ENCODE assay signal across 8 cellular contexts in the genomic region with DNA sequence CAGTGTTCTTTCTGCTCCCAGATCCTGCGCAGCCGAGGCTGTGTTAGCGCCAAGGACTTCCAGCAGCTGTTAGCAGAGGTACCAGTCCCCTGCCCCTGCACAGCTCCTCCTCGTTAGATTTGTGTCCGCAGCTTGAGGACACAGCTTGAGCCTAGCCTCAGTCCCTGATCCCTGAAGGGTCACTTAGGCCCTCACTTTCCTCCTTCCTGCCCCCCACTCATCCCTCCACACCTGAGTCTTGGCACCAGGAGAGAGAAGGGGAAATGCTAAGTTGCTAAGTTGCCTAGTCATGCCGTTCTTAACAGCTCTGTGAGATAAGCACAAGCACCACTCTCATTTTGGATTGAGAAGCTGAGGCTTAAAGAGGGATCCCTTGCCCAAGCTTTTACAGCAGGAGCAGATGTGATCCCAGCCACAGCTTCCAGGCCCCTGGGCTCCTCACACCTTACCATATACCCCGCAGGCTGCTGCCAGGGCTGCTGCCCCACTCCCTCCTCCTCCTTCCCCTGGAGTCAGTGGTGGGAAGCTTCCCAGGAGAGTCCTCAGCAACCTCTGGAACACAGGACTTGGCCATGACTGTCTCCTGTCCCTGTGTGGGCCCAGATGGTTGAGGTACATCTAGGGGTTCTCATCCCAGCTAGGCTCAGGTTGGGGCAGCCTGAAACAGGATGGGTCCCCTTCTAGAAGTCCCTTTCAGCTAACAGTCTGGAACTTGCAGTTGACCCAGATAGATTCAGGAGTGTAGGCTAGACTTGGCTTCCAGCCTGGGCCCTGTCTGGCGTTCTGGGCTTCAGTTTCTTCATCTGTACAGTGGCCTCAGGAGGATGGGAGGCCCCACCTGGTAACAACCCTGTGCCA. TPM values are rescaled to one million over a fixed set of nuclear protein-coding genes. Genes with fewer than 3 reads are reported as not detected.
DNase-seq lines count a peak whose midpoint lies in the region; ATAC-seq, FAIRE-seq and TF ChIP-seq lines count a peak whose summit lies in the region.

No MANE protein-coding gene starts in this region.

- ATAC-seq in natural killer cell: no peak
- no peak for ATAC-seq in GM21515 (IDR thresholded peaks at IDR 0.05; ENCODE audit: unreplicated experiment)
- ATAC-seq in HG03520 (IDR thresholded peaks at IDR 0.05; ENCODE audit: unreplicated experiment): no peak
- no peak for ATAC-seq in HG02763 (IDR thresholded peaks at IDR 0.05; ENCODE audit: unreplicated experiment)

- intact Hi-C loops in Caco-2 (cut with micrococcal nuclease; ENCODE audit: unreplicated experiment) (no loop called here), natural killer cell (cut with micrococcal nuclease) (loop anchor here (2.0 to 5.0 kb wide), 2 partner anchors 101 to 257 kb away; a partner anchor contains a TSS)

- H3K4me3 Mint-ChIP-seq in Caco-2 (ENCODE audit: unreplicated experiment): peak overlapping the region; percentile 94
- peak overlapping the region; percentile 95 for H3K4me3 Mint-ChIP-seq in natural killer cell

- H3K9me3 Mint-ChIP-seq in Caco-2 (ENCODE audit: unreplicated experiment) (no peaks in the 10 kb centered on the region), natural killer cell (no peaks in the 10 kb centered on the region)

- no TSS peak for BruUV-seq in Caco-2 (replicated peaks; lab: Mats Ljungman, UMichigan)

- H3K27me3 Mint-ChIP-seq in Caco-2 (ENCODE audit: insufficient read depth, unreplicated experiment) (no peaks in the 10 kb centered on the region), natural killer cell (ENCODE audit: low read depth in 2 of 2) (no peaks in the 10 kb centered on the region)

- no peaks in the 10 kb centered on the region for H3K9me3 ChIP-seq in Caco-2

- H3K4me3 ChIP-seq in Caco-2 (ENCODE audit: low read depth, low read length) (peak overlapping the region; percentile 74), NB4 (ENCODE audit: low read depth, low read length) (peak overlapping the region; percentile 87)

- peaks cover 5% of the 10 kb centered on the region; the same call in 1 of the 2 replicates for H3K4me1 ChIP-seq in Caco-2

- POLR2A ChIA-PET in Caco-2 (lab: Charles Lee): interaction anchor here (0.6 to 1.9 kb wide), 5 partner anchors 10 to 407 kb away, joined by 3 to 9 read pairs (median 3); a partner anchor contains a TSS

- H3K36me3 Mint-ChIP-seq in Caco-2 (ENCODE audit: insufficient read depth, unreplicated experiment) (peaks cover 39% of the 10 kb centered on the region), natural killer cell (no peaks in the 10 kb centered on the region)

- FAIRE-seq in D721Med (lab: Jason Lieb, UNC): no peak

- H3K4me1 Mint-ChIP-seq in Caco-2 (ENCODE audit: low read depth, unreplicated experiment) (no peaks in the 10 kb centered on the region), natural killer cell (peaks cover 4 to 31% of the 10 kb centered on the region in 2 donors)

- H3K36me3 ChIP-seq in Caco-2 (ENCODE audit: control insufficient read depth, insufficient read depth, low read length): no peaks in the 10 kb centered on the region

- DNase-seq in Caco-2 (no peak), NB4 (ENCODE audit: low read depth) (peak; percentile 55), natural killer cell (no peak), D721Med (ENCODE audit: insufficient read length, low spot score) (no peak)

- CTCF ChIA-PET in Caco-2 (lab: Charles Lee): interaction anchor here (1.3 kb wide), 1 partner anchor 182 kb away, joined by 4 read pairs; no protein-coding TSS in a partner anchor

- H3K27ac ChIP-seq in cingulate gyrus (ENCODE audit: low read depth, low read length): peak overlapping the region; percentile 97

- peak overlapping the region; percentile 99 for H3K27ac Mint-ChIP-seq in Caco-2 (ENCODE audit: unreplicated experiment)
- peak overlapping the region; percentile 97 for H3K27ac Mint-ChIP-seq in natural killer cell

- no peak for TF ChIP-seq CTCF in Caco-2 (IDR thresholded peaks at IDR 0.05; ENCODE audit: insufficient read depth in 1 of 2, low read depth in 1 of 2, low read length in 1 of 2, severe bottlenecking in 1 of 2, unreplicated experiment in 1 of 2)
- TF ChIP-seq CTCF in NB4 (IDR thresholded peaks at IDR 0.05; ENCODE audit: low read depth, low read length): no peak
- TF ChIP-seq CTCF in natural killer cell (IDR thresholded peaks at IDR 0.05): no peak
- TF ChIP-seq CTCF in D721Med (IDR thresholded peaks at IDR 0.05; ENCODE audit: insufficient read depth, missing control alignments): no peak

- no peak for TF ChIP-seq POLR2A in NB4 (IDR thresholded peaks at IDR 0.05; ENCODE audit: extremely low read depth, insufficient read length)

- no peaks in the 10 kb centered on the region for H3K27me3 ChIP-seq in Caco-2 (replicated peaks; ENCODE audit: control insufficient read depth, insufficient read depth, low read length)

RNA-seq across cellular contexts. Expression of a gene that starts 1.0 kb away (rescaled TPM):
- total RNA-seq in Caco-2 (2022): 21.6 and 22.7 TPM in 2 replicates
- total RNA-seq in natural killer cell: 10 to 100 TPM; 16.6 to 23.7 (median 20.7) TPM

RNA-seq across cellular contexts. Expression of a gene that starts 4.5 kb away (rescaled TPM):
- total RNA-seq in Caco-2 (2022): 99.6 and 103 TPM in 2 replicates
- total RNA-seq in natural killer cell: 100 to 1,000 TPM in 2 of 3 donors, 10 to 100 TPM in 1; 97.2 to 136 (median 116) TPM

RNA-seq across cellular contexts. Expression of a gene that starts 9.8 kb away (rescaled TPM):
- total RNA-seq in Caco-2 (2022) (6.7 and 8.1 TPM in 2 replicates), natural killer cell (1 to 10 TPM; 2.4 to 4.0 (median 3.3) TPM)
